ENCODE assay signal across 9 cellular contexts in genomic region chr14:45838597-45838996, GRCh38.
A peak's percentile ranks its signal among the peaks of the same experiment; 100 is the strongest.
DNase-seq lines count a peak whose midpoint lies in the region; ATAC-seq and TF ChIP-seq lines count a peak whose summit lies in the region.
"Had no signal": no experiment of that assay in that cellular context is flagged by ENCODE, and none has a peak within 500 bp of the region (broad histone marks: within the 10 kb centered on the region; RNA-seq: fewer than 3 reads in every experiment).

No MANE protein-coding gene starts in this region.

- H3K36me3 ChIP-seq in GM06990 (ENCODE audit: control insufficient read depth, insufficient read depth, low read length) = no peaks in the 10 kb centered on the region
- no peaks in the 10 kb centered on the region for H3K36me3 ChIP-seq in naive thymus-derived CD4-positive, alpha-beta T cell (ENCODE audit: control insufficient read depth in 2 of 3, insufficient read depth in 3 of 3, low read length in 3 of 3)

- H3K27ac ChIP-seq in RWPE1 = no peak overlapping the region
- H3K27ac ChIP-seq in naive thymus-derived CD4-positive, alpha-beta T cell (ENCODE audit: low read depth, low read length) = no peak overlapping the region

- peak; percentile 30 for TF ChIP-seq CTCF in GM06990 (IDR thresholded peaks at IDR 0.05; ENCODE audit: insufficient read depth, low read length, poor library complexity, severe bottlenecking)
- peak; percentile 30; the same call in 1 of the 2 replicates for TF ChIP-seq CTCF in RWPE1 (conservative IDR thresholded peaks at IDR 0.05; ENCODE audit: low read depth)
- no peak for TF ChIP-seq CTCF in natural killer cell (IDR thresholded peaks at IDR 0.05)

- H3K4me1 Mint-ChIP-seq in naive thymus-derived CD4-positive, alpha-beta T cell = no peaks in the 10 kb centered on the region
- H3K4me1 Mint-ChIP-seq in natural killer cell = no peaks in the 10 kb centered on the region

- H3K27ac Mint-ChIP-seq in naive thymus-derived CD4-positive, alpha-beta T cell = no peak overlapping the region
- H3K27ac Mint-ChIP-seq in natural killer cell = no peak overlapping the region

- CTCF ChIA-PET in RWPE1 (lab: Yijun Ruan, JAX) = interaction anchor here (0.5 to 0.6 kb wide), 2 partner anchors 497 to 788 kb away, joined by 3 to 4 read pairs; no protein-coding TSS in a partner anchor
- CTCF ChIA-PET in naive thymus-derived CD4-positive, alpha-beta T cell (lab: Charles Lee) = no interaction called here

- no peak overlapping the region for H3K4me3 ChIP-seq in GM06990 (replicated peaks; ENCODE audit: low read depth, low read length)
- no peak overlapping the region for H3K4me3 ChIP-seq in naive thymus-derived CD4-positive, alpha-beta T cell (ENCODE audit: low read length)

- no peaks in the 10 kb centered on the region for H3K9me3 ChIP-seq in naive thymus-derived CD4-positive, alpha-beta T cell (ENCODE audit: control insufficient read depth in 2 of 3, low read length in 3 of 3)

- H3K4me1 ChIP-seq in naive thymus-derived CD4-positive, alpha-beta T cell (ENCODE audit: control insufficient read depth in 2 of 2, insufficient read depth in 2 of 2, low read length in 2 of 2) = no peaks in the 10 kb centered on the region

- peaks cover 3 to 28% (median 8%) of the 10 kb centered on the region in 11 donors for H3K9me3 Mint-ChIP-seq in naive thymus-derived CD4-positive, alpha-beta T cell
- peaks cover 13 to 22% of the 10 kb centered on the region in 2 donors for H3K9me3 Mint-ChIP-seq in natural killer cell

- H3K4me3 Mint-ChIP-seq in naive thymus-derived CD4-positive, alpha-beta T cell = no peak overlapping the region
- no peak overlapping the region for H3K4me3 Mint-ChIP-seq in natural killer cell

- no peaks in the 10 kb centered on the region for H3K27me3 Mint-ChIP-seq in naive thymus-derived CD4-positive, alpha-beta T cell
- no peaks in the 10 kb centered on the region for H3K27me3 Mint-ChIP-seq in natural killer cell (ENCODE audit: low read depth in 2 of 2)

- POLR2A ChIA-PET in RWPE1 (lab: Yijun Ruan, JAX; ENCODE audit: low non-redundant PET) = no interaction called here
- POLR2A ChIA-PET in naive thymus-derived CD4-positive, alpha-beta T cell (lab: Charles Lee) = no interaction called here

- no peaks in the 10 kb centered on the region for H3K27me3 ChIP-seq in GM06990 (replicated peaks; ENCODE audit: control insufficient read depth, insufficient read depth, low read length)
- H3K27me3 ChIP-seq in naive thymus-derived CD4-positive, alpha-beta T cell (ENCODE audit: control insufficient read depth in 2 of 2, insufficient read depth in 2 of 2, low read length in 2 of 2) = no peaks in the 10 kb centered on the region

- DNase-seq in GM06990 (ENCODE audit: extremely low read depth, insufficient read length) (no peak), KBM-7 (peak; percentile 4), RWPE1 (ENCODE audit: low spot score) (peak; percentile 1), left kidney (ENCODE audit: low read depth, low spot score) (peak; percentile 48), UCSD-AML1 (lab: John Stamatoyannopoulos, UW; ENCODE audit: unreplicated experiment) (no peak), natural killer cell (no peak)
- DNase-seq in naive thymus-derived CD4-positive, alpha-beta T cell = no peak
- DNase-seq: activated gamma-delta T cell treated with Interleukin-2 at 50 U/mL for 16 hours had no signal

- peaks cover 0 to 7% (median 0%) of the 10 kb centered on the region in 5 donors for H3K36me3 Mint-ChIP-seq in naive thymus-derived CD4-positive, alpha-beta T cell
- H3K36me3 Mint-ChIP-seq in natural killer cell = no peaks in the 10 kb centered on the region

- no peak for ATAC-seq in naive thymus-derived CD4-positive, alpha-beta T cell
- ATAC-seq in GM21381 (IDR thresholded peaks at IDR 0.05; ENCODE audit: unreplicated experiment) (no peak), natural killer cell (no peak)

- intact Hi-C loops in naive thymus-derived CD4-positive, alpha-beta T cell (cut with micrococcal nuclease) = no loop called here
- intact Hi-C loops in natural killer cell (cut with micrococcal nuclease) = no loop called here

- in situ Hi-C loops in KBM-7 (cut with MboI; ENCODE audit: low pct_unique_long_range_greater_than_20kb, low sequenced_read_pairs) = no loop called here

Comparison
In these comparisons a context has a peak if more than half of its experiments do, and no peak if none do; other contexts are left out.
1. DNase-seq: peak in KBM-7 (single experiment), RWPE1 (single experiment) and left kidney (single experiment); none in GM06990 (single experiment), UCSD-AML1 (single experiment), naive thymus-derived CD4-positive, alpha-beta T cell (0 of 9) and natural killer cell (single experiment).